ENCODE assay signal across 1 cellular context in the genomic region with DNA sequence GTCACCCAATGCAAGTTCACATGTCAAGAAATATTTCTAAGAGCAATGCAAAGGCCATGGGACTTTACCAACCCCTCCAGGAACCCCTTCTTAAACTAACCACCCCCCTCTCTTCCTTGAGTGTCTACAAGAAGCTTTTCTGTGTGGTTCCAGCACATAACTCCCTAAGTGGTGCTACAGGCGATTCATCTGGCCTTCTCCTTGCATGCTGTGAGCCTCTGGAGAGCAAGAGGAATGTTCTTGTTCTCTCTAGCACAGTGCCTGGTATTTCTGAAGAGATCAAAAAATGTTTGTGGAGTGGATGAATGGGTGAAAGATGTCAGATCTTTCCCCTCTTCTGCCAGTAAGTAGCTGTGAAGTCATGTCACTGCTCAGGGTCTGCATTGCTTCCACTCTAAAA.
TF ChIP-seq lines count a peak whose summit lies in the region.

No MANE protein-coding gene starts in this region.

TF ChIP-seq in H1, 55 proteins besides CTCF, POLR2A, EP300 and RAD21:
- TF ChIP-seq SP4 (IDR thresholded peaks at IDR 0.05; ENCODE audit: low read length) (no peak), RBBP5 (IDR thresholded peaks at IDR 0.05; ENCODE audit: borderline replicate concordance, low read depth, low read length) (no peak)
